In the genomic region with DNA sequence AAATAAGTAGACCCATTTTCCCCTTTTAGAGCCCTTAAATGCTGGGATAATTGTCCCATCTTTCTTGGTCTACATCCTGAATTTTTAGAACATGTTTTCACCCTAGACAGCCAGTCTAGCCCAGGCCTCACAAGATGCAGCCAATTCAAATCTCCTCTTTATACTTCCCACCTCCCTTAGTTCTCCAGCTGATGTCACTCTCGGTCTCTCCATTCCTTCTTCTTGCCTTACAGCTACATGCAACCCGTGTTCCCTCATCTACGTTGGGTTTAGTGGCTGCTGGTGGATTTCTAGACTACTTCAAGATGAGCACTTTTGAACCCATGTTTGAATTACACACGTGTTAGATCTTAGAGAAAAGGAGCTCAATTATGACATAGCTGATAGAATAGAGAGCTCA, we compare ENCODE assay signal across 13 cellular contexts.
DNase-seq lines count a peak whose midpoint lies in the region; ATAC-seq and TF ChIP-seq lines count a peak whose summit lies in the region.
"Had no signal": no experiment of that assay in that cellular context is flagged by ENCODE, and none has a peak within 500 bp of the region (broad histone marks: within the 10 kb centered on the region; RNA-seq: fewer than 3 reads in every experiment).

No MANE protein-coding gene starts in this region.

- H3K27me3 Mint-ChIP-seq in HFFc6 (ENCODE audit: insufficient read depth): peaks cover 2% of the 10 kb centered on the region
- peaks cover 22% of the 10 kb centered on the region for H3K27me3 Mint-ChIP-seq in activated CD8-positive, alpha-beta memory T cell treated with anti-CD3 and anti-CD28 coated beads, Interleukin-2, amount 10 ng/mL, durations not matched to agents 7 days and 5 days

- H3K36me3 ChIP-seq in BJ (ENCODE audit: control insufficient read depth, insufficient read depth, low read length): no peaks in the 10 kb centered on the region
- H3K36me3 ChIP-seq: prostate gland had no signal

- POLR2A ChIA-PET in BJ (lab: Charles Lee): no interaction called here

- in situ Hi-C loops in SK-MEL-5 (cut with HindIII; ENCODE audit: low pct_unique_long_range_greater_than_20kb, low sequenced_read_pairs): no loop called here

- H3K27ac Mint-ChIP-seq in HFFc6: no peak overlapping the region
- no peak overlapping the region for H3K27ac Mint-ChIP-seq in activated CD8-positive, alpha-beta memory T cell treated with anti-CD3 and anti-CD28 coated beads, Interleukin-2, amount 10 ng/mL, durations not matched to agents 7 days and 5 days
- H3K27ac Mint-ChIP-seq: mesothelial cell of epicardium had no signal

- H3K4me3 Mint-ChIP-seq in HFFc6: no peak overlapping the region
- no peak overlapping the region for H3K4me3 Mint-ChIP-seq in activated CD8-positive, alpha-beta memory T cell treated with anti-CD3 and anti-CD28 coated beads, Interleukin-2, amount 10 ng/mL, durations not matched to agents 7 days and 5 days
- H3K4me3 Mint-ChIP-seq: mesothelial cell of epicardium had no signal

- CTCF ChIA-PET in BJ (lab: Yijun Ruan, JAX): interaction anchor here (0.8 to 3.2 kb wide), 9 partner anchors 10 to 368 kb away, joined by 3 to 53 read pairs (median 4); no protein-coding TSS in a partner anchor
- CTCF ChIA-PET in activated CD8-positive, alpha-beta memory T cell treated with anti-CD3 and anti-CD28 coated beads, Interleukin-2, amount 10 ng/mL, durations not matched to agents 7 days and 5 days (lab: Charles Lee): interaction anchor here (0.6 to 1.1 kb wide), 3 partner anchors 9 to 368 kb away, joined by 3 to 4 read pairs (median 3); no protein-coding TSS in a partner anchor

- ATAC-seq in activated CD8-positive, alpha-beta memory T cell treated with anti-CD3 and anti-CD28 coated beads, Interleukin-2, amount 10 ng/mL, durations not matched to agents 7 days and 5 days: no peak
- ATAC-seq: stimulated activated naive CD8-positive, alpha-beta T cell treated with anti-CD3 and anti-CD28 coated beads, Interleukin-15, Interleukin-2, amounts not matched to agents 100 U/mL and 50 U/mL, for 24 hours had no signal

- TF ChIP-seq CTCF in BJ (IDR thresholded peaks at IDR 0.05; ENCODE audit: insufficient read depth, low read depth, low read length) (peak; percentile 38; the same call in 1 of the 2 replicates), HFFc6 (IDR thresholded peaks at IDR 0.05) (no peak; the same call in 1 of the 2 replicates), fibroblast of the aortic adventitia (IDR thresholded peaks at IDR 0.05; ENCODE audit: insufficient read depth, low read length) (peak; percentile 20)

- H3K4me3 ChIP-seq in BJ (ENCODE audit: low read depth, low read length): no peak overlapping the region
- H3K4me3 ChIP-seq in fibroblast of the aortic adventitia (ENCODE audit: low read depth, low read length): no peak overlapping the region
- H3K4me3 ChIP-seq: prostate gland had no signal

- no peaks in the 10 kb centered on the region for H3K9me3 Mint-ChIP-seq in HFFc6
- no peaks in the 10 kb centered on the region for H3K9me3 Mint-ChIP-seq in activated CD8-positive, alpha-beta memory T cell treated with anti-CD3 and anti-CD28 coated beads, Interleukin-2, amount 10 ng/mL, durations not matched to agents 7 days and 5 days (ENCODE audit: low read depth)

- H3K4me1 Mint-ChIP-seq in HFFc6 (ENCODE audit: low read depth): peaks cover 26% of the 10 kb centered on the region
- H3K4me1 Mint-ChIP-seq in activated CD8-positive, alpha-beta memory T cell treated with anti-CD3 and anti-CD28 coated beads, Interleukin-2, amount 10 ng/mL, durations not matched to agents 7 days and 5 days: peaks cover 19% of the 10 kb centered on the region

- H3K36me3 Mint-ChIP-seq in HFFc6 (ENCODE audit: low read depth): no peaks in the 10 kb centered on the region
- no peaks in the 10 kb centered on the region for H3K36me3 Mint-ChIP-seq in activated CD8-positive, alpha-beta memory T cell treated with anti-CD3 and anti-CD28 coated beads, Interleukin-2, amount 10 ng/mL, durations not matched to agents 7 days and 5 days
- H3K36me3 Mint-ChIP-seq: mesothelial cell of epicardium had no signal

- H3K27me3 ChIP-seq in BJ (ENCODE audit: control insufficient read depth, insufficient read depth, low read length): no peaks in the 10 kb centered on the region

- DNase-seq in BJ (ENCODE audit: low read depth) (no peak), HFFc6 (peak; percentile 49), SK-MEL-5 (ENCODE audit: low read depth, low spot score) (peak; percentile 42), fibroblast of the aortic adventitia (ENCODE audit: low read depth) (peak; percentile 45), cortex of kidney (lab: John Stamatoyannopoulos, UW) (no peak), T-helper 9 cell (no peak), RKO (ENCODE audit: low spot score) (no peak)
- no peak for DNase-seq in activated CD8-positive, alpha-beta memory T cell treated with anti-CD3 and anti-CD28 coated beads, Interleukin-2, amount 10 ng/mL, durations not matched to agents 7 days and 5 days
- DNase-seq: stimulated activated CD4-positive, alpha-beta T cell treated with anti-CD3 and anti-CD28 coated beads, Interleukin-2, amount 100 ng/mL, for 48 hours; stimulated activated naive CD8-positive, alpha-beta T cell treated with anti-CD3 and anti-CD28 coated beads, Interleukin-15, Interleukin-2, amounts not matched to agents 100 U/mL and 50 U/mL, for 24 hours; T1000 had no signal

Comparison
In these comparisons a context has a peak if more than half of its experiments do, and no peak if none do; other contexts are left out.
1. DNase-seq: peak in HFFc6 (single experiment), SK-MEL-5 (single experiment) and fibroblast of the aortic adventitia (single experiment); none in BJ (single experiment), activated CD8-positive, alpha-beta memory T cell treated with anti-CD3 and anti-CD28 coated beads, Interleukin-2, amount 10 ng/mL, durations not matched to agents 7 days and 5 days (single experiment), cortex of kidney (single experiment), T-helper 9 cell (single experiment) and RKO (single experiment).